In the genomic region with DNA sequence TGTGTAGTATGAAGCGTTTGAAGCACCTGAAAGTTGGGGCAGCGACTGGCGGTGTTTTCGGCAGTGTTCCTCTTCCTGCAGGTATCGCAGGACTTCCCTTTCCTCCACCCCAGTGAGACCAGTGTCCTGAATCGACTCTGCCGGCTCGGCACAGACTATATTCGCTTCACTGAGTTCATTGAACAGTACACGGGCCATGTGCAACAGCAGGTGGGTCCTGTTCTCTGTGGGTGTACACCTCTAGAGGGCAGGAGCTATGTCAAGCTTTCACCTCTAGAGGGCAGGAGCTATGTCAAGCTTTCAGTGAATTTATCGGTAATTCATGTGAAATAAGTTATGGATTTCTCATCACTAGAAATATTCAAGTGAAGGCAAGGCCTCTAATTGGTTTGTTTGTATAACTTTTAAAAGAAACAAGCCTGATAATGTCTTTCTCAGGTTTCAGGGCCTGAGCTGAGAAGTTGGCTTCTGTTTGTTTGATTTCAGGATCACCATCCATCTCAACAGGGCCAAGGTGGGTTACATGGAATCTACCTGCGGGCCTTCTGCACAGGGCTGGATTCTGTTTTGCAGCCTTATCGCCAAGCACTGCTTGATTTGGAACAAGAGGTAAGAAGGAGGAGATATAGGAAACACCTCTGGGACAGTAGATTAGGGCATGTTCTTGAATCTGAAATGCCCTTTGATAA, we compare ENCODE assay signal across 8 cellular contexts. TPM values are rescaled to one million over a fixed set of nuclear protein-coding genes. Genes with fewer than 3 reads are reported as not detected.
DNase-seq lines count a peak whose midpoint lies in the region; ATAC-seq and TF ChIP-seq lines count a peak whose summit lies in the region.

No MANE protein-coding gene starts in this region.

- no peaks in the 10 kb centered on the region for H3K9me3 ChIP-seq in heart right ventricle

- H3K27ac ChIP-seq in heart right ventricle, result no peak overlapping the region

- ATAC-seq in heart right ventricle (peak in 1 of 8 donors; percentile 47), Right ventricle myocardium superior (ENCODE audit: poor library complexity) (no peak), HG02840 (IDR thresholded peaks at IDR 0.05; ENCODE audit: low FRiP score, unreplicated experiment) (no peak)

- no peaks in the 10 kb centered on the region for H3K9me3 Mint-ChIP-seq in activated T-helper 1 cell treated with anti-CD3 and anti-CD28 coated beads, Interleukin-12 subunit alpha, Interleukin-12 subunit beta, Interleukin-2, Interleukin-4 antibody, amounts not matched to agents 30 ng/mL and 10 ng/mL and 1 ng/mL, durations not matched to agents 14 hours and 24 hours and 36 hours

- H3K4me1 Mint-ChIP-seq in activated T-helper 1 cell treated with anti-CD3 and anti-CD28 coated beads, Interleukin-12 subunit alpha, Interleukin-12 subunit beta, Interleukin-2, Interleukin-4 antibody, amounts not matched to agents 30 ng/mL and 10 ng/mL and 1 ng/mL, durations not matched to agents 14 hours and 24 hours and 36 hours (ENCODE audit: low read depth), result peaks cover 32% of the 10 kb centered on the region

- no peak overlapping the region for H3K27ac Mint-ChIP-seq in activated T-helper 1 cell treated with anti-CD3 and anti-CD28 coated beads, Interleukin-12 subunit alpha, Interleukin-12 subunit beta, Interleukin-2, Interleukin-4 antibody, amounts not matched to agents 30 ng/mL and 10 ng/mL and 1 ng/mL, durations not matched to agents 14 hours and 24 hours and 36 hours

- H3K4me3 ChIP-seq in heart right ventricle, result no peak overlapping the region

- no peak for DNase-seq in heart right ventricle
- DNase-seq in Right ventricle myocardium superior, result no peak
- DNase-seq in NCI-H2171 (lab: John Stamatoyannopoulos, UW), result peak; percentile 7
- DNase-seq in activated T-helper 1 cell treated with anti-CD3 and anti-CD28 coated beads, Interleukin-12 subunit alpha, Interleukin-12 subunit beta, Interleukin-2, Interleukin-4 antibody, amounts not matched to agents 30 ng/mL and 10 ng/mL and 1 ng/mL, durations not matched to agents 14 hours and 24 hours and 36 hours (ENCODE audit: low spot score), result peak; percentile 22
- peak; percentile 24 for DNase-seq in hepatic stellate cell (ENCODE audit: low spot score)
- peak; percentile 4 for DNase-seq in stimulated activated CD8-positive, alpha-beta memory T cell treated with anti-CD3 and anti-CD28 coated beads, Interleukin-15, amount 100 ng/mL, for 1 hour (ENCODE audit: low read depth)
- DNase-seq in SW 1271 (lab: John Stamatoyannopoulos, UW), result no peak

- H3K27me3 ChIP-seq in heart right ventricle, result no peaks in the 10 kb centered on the region

- peaks cover 42% of the 10 kb centered on the region for H3K36me3 Mint-ChIP-seq in activated T-helper 1 cell treated with anti-CD3 and anti-CD28 coated beads, Interleukin-12 subunit alpha, Interleukin-12 subunit beta, Interleukin-2, Interleukin-4 antibody, amounts not matched to agents 30 ng/mL and 10 ng/mL and 1 ng/mL, durations not matched to agents 14 hours and 24 hours and 36 hours (ENCODE audit: low read depth)

- no peaks in the 10 kb centered on the region for H3K27me3 Mint-ChIP-seq in activated T-helper 1 cell treated with anti-CD3 and anti-CD28 coated beads, Interleukin-12 subunit alpha, Interleukin-12 subunit beta, Interleukin-2, Interleukin-4 antibody, amounts not matched to agents 30 ng/mL and 10 ng/mL and 1 ng/mL, durations not matched to agents 14 hours and 24 hours and 36 hours (ENCODE audit: insufficient read depth)

- TF ChIP-seq CTCF in heart right ventricle (IDR thresholded peaks at IDR 0.05), result peak; percentile 21 to 78 (median 64)

- intact Hi-C loops in heart right ventricle (cut with DNase I), result loop anchor here in 1 of 10 donors (10.0 kb wide), 1 partner anchor 139 kb away; a partner anchor contains a TSS
- intact Hi-C loops in Right ventricle myocardium superior (cut with DNase I), result no loop called here
- intact Hi-C loops in activated T-helper 1 cell treated with anti-CD3 and anti-CD28 coated beads, Interleukin-12 subunit alpha, Interleukin-12 subunit beta, Interleukin-2, Interleukin-4 antibody, amounts not matched to agents 30 ng/mL and 10 ng/mL and 1 ng/mL, durations not matched to agents 14 hours and 24 hours and 36 hours (cut with micrococcal nuclease), result no loop called here

- 78 to 84% methylated on average over 13 of the region's 13 CpGs for WGBS in heart right ventricle, 2 donors

- peaks cover 0 to 16% (median 10%) of the 10 kb centered on the region in 9 donors for H3K4me1 ChIP-seq in heart right ventricle

- H3K36me3 ChIP-seq in heart right ventricle, result peaks cover 0 to 50% (median 8%) of the 10 kb centered on the region in 9 donors

- H3K4me3 Mint-ChIP-seq in activated T-helper 1 cell treated with anti-CD3 and anti-CD28 coated beads, Interleukin-12 subunit alpha, Interleukin-12 subunit beta, Interleukin-2, Interleukin-4 antibody, amounts not matched to agents 30 ng/mL and 10 ng/mL and 1 ng/mL, durations not matched to agents 14 hours and 24 hours and 36 hours, result no peak overlapping the region

RNA-seq across cellular contexts. Expression of a gene that starts 5.3 kb away (rescaled TPM):
- 10 to 100 TPM in 8 of 10 donors, 1 to 10 TPM in 2; 9.0 to 14.9 (median 12.1) TPM for total RNA-seq in heart right ventricle
- polyA plus RNA-seq in heart right ventricle, result 1 to 10 TPM; 5.0 to 6.8 TPM
- total RNA-seq in Right ventricle myocardium superior, result 11.1 TPM
- total RNA-seq in activated T-helper 1 cell treated with anti-CD3 and anti-CD28 coated beads, Interleukin-12 subunit alpha, Interleukin-12 subunit beta, Interleukin-2, Interleukin-4 antibody, amounts not matched to agents 30 ng/mL and 10 ng/mL and 1 ng/mL, durations not matched to agents 14 hours and 24 hours and 36 hours, result 46.5 and 47.2 TPM in 2 replicates

RNA-seq across cellular contexts. Expression of a gene that starts 5.3 kb away (rescaled TPM):
- 10 to 100 TPM in 9 of 10 donors, 1 to 10 TPM in 1; 9.6 to 15.7 (median 12.2) TPM for total RNA-seq in heart right ventricle
- polyA plus RNA-seq in heart right ventricle, result 1 to 10 TPM; 3.5 to 8.4 TPM
- total RNA-seq in Right ventricle myocardium superior, result 11.7 TPM
- total RNA-seq in activated T-helper 1 cell treated with anti-CD3 and anti-CD28 coated beads, Interleukin-12 subunit alpha, Interleukin-12 subunit beta, Interleukin-2, Interleukin-4 antibody, amounts not matched to agents 30 ng/mL and 10 ng/mL and 1 ng/mL, durations not matched to agents 14 hours and 24 hours and 36 hours, result 32.9 and 34.9 TPM in 2 replicates

RNA-seq across cellular contexts. Expression of a gene that starts 45.8 kb away (rescaled TPM):
- total RNA-seq in heart right ventricle (1 to 10 TPM; 5.2 to 8.7 (median 6.2) TPM), Right ventricle myocardium superior (4.8 TPM)
- polyA plus RNA-seq in heart right ventricle, result 1 to 10 TPM; 1.5 to 4.3 TPM
- total RNA-seq in activated T-helper 1 cell treated with anti-CD3 and anti-CD28 coated beads, Interleukin-12 subunit alpha, Interleukin-12 subunit beta, Interleukin-2, Interleukin-4 antibody, amounts not matched to agents 30 ng/mL and 10 ng/mL and 1 ng/mL, durations not matched to agents 14 hours and 24 hours and 36 hours, result 15.4 and 15.7 TPM in 2 replicates

Comparison
In these comparisons a context has a peak if more than half of its experiments do, and no peak if none do; other contexts are left out.
1. DNase-seq: peak in NCI-H2171 (single experiment), activated T-helper 1 cell treated with anti-CD3 and anti-CD28 coated beads, Interleukin-12 subunit alpha, Interleukin-12 subunit beta, Interleukin-2, Interleukin-4 antibody, amounts not matched to agents 30 ng/mL and 10 ng/mL and 1 ng/mL, durations not matched to agents 14 hours and 24 hours and 36 hours (single experiment), hepatic stellate cell (single experiment) and stimulated activated CD8-positive, alpha-beta memory T cell treated with anti-CD3 and anti-CD28 coated beads, Interleukin-15, amount 100 ng/mL, for 1 hour (single experiment); none in heart right ventricle (0 of 2), Right ventricle myocardium superior (single experiment) and SW 1271 (0 of 2).